ENCODE assay signal across 1 cellular context in genomic region chr3:143979813-143980212, GRCh38.
TF ChIP-seq lines count a peak whose summit lies in the region.

No MANE protein-coding gene starts in this region.

TF ChIP-seq in HepG2, 621 proteins besides CTCF, POLR2A, EP300 and RAD21 (continued from another document):
- TF ChIP-seq PRDM10 (CRISPR knock-in tag; IDR thresholded peaks at IDR 0.05; ENCODE audit: low read depth), result no peak
- TF ChIP-seq SNAPC4 (CRISPR knock-in tag; IDR thresholded peaks at IDR 0.05), result no peak
